ENCODE assay signal across 17 cellular contexts in the genomic region with DNA sequence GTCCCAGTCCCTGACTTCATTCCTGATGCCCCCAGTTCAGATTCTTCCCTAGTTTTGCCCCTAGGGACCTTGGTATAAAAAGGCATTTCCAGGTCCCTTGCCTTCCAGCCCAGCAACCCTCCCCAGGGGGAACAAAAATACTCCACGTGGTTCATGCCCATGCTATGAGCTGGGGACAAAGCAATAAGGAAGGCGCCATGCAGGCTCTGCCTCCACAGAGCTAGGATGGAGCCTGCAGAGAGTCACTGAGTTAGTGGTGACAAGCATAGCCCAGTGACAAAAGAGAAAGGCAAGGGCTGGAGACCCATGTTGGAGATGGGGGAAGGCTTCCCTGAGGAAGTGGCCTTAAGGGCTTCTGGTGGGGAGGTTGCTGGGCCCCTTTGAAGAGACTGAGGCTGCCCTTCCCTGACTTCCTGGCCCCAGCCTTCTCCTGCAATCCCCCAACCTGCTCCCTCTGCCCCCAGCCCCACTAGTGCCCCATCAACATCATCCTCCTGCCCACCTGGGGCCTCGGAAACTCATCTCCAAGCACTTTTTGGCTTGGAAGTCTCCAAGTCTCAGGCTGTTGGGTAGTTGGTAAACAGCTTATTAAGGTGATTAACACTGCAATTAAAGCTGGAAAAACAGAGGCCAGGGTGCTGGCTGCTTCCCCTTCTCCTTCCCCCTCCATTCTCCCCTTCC. TPM values are rescaled to one million over a fixed set of nuclear protein-coding genes. Genes with fewer than 3 reads are reported as not detected.
"Had no signal": no experiment of that assay in that cellular context is flagged by ENCODE, and none has a peak within 500 bp of the region (broad histone marks: within the 10 kb centered on the region; RNA-seq: fewer than 3 reads in every experiment).

No MANE protein-coding gene starts in this region.

- H3K4me3 ChIP-seq: colonic mucosa, stomach, thoracic aorta had no signal

- ATAC-seq: activated naive CD8-positive, alpha-beta T cell treated with anti-CD3 and anti-CD28 coated beads, Interleukin-2, amount 50 U/mL, for 24 hours; activated T-cell treated with anti-CD3 and anti-CD28 coated beads, Interleukin-2, amount 50 U/mL, for 72 hours; left ventricle myocardium superior had no signal

- H3K9me3 ChIP-seq: colonic mucosa, stomach, thoracic aorta had no signal

- FAIRE-seq: astrocyte had no signal

- H3K4me1 ChIP-seq: colonic mucosa had no signal

- DNase-seq: activated CD4-positive, alpha-beta memory T cell treated with anti-CD3 and anti-CD28 coated beads for 36 hours; activated naive CD4-positive, alpha-beta T cell treated with Interleukin-2 at 50 U/mL for 16 hours; activated naive CD8-positive, alpha-beta T cell treated with anti-CD3 and anti-CD28 coated beads, Interleukin-2, amount 50 U/mL, for 24 hours; activated T-cell treated with anti-CD3 and anti-CD28 coated beads, Interleukin-2, amount 50 U/mL, for 72 hours; colonic mucosa; effector memory CD4-positive, alpha-beta T cell; left ventricle myocardium superior; mesenchymal stem cell; stimulated activated CD4-positive, alpha-beta T cell treated with anti-CD3 and anti-CD28 coated beads, Interleukin-2, amount 100 ng/mL, for 48 hours; stomach had no signal

- H3K36me3 ChIP-seq: colonic mucosa, stomach, thoracic aorta had no signal

- H3K27ac ChIP-seq: colonic mucosa, stomach, thoracic aorta, VCaP had no signal

RNA-seq across cellular contexts. Expression of a gene that starts 9.6 kb away (rescaled TPM):
- total RNA-seq: activated CD4-positive, alpha-beta memory T cell treated with anti-CD3 and anti-CD28 coated beads for 36 hours; epithelial cell of proximal tubule; left ventricle myocardium superior; osteocyte; pulmonary artery endothelial cell; stomach; urinary bladder had no signal

RNA-seq across cellular contexts. Expression of a gene that starts 16.5 kb away (rescaled TPM):
- total RNA-seq: astrocyte, epithelial cell of proximal tubule, left ventricle myocardium superior, osteocyte, pulmonary artery endothelial cell, stomach, thoracic aorta, urinary bladder had no signal
